In genomic region chr10:22087365-22087738, GRCh38 we compare ENCODE assay signal across 20 cellular contexts.
A peak's percentile ranks its signal among the peaks of the same experiment; 100 is the strongest.
DNase-seq lines count a peak whose midpoint lies in the region; ATAC-seq, FAIRE-seq and TF ChIP-seq lines count a peak whose summit lies in the region.
"Had no signal": no experiment of that assay in that cellular context is flagged by ENCODE, and none has a peak within 500 bp of the region (broad histone marks: within the 10 kb centered on the region; RNA-seq: fewer than 3 reads in every experiment).

No MANE protein-coding gene starts in this region.

- H4K20me1 ChIP-seq in H1 (replicated peaks in 1 of 2; ENCODE audit: control insufficient read depth in 1 of 2, insufficient read depth in 2 of 2, low read length in 2 of 2): no peaks in the 10 kb centered on the region

- H3K79me1 ChIP-seq in H1 (ENCODE audit: low read depth, low read length): no peaks in the 10 kb centered on the region

- H3K14ac ChIP-seq in H1 (ENCODE audit: insufficient read length): no peak overlapping the region

- ATAC-seq in Right ventricle myocardium inferior: no peak
- no peak for ATAC-seq in psoas muscle
- ATAC-seq: stimulated activated naive CD8-positive, alpha-beta T cell treated with anti-CD3 and anti-CD28 coated beads, Interleukin-15, amount 100 ng/mL, for 72 hours had no signal

- H3K36me3 ChIP-seq in right atrium auricular region (no peaks in the 10 kb centered on the region), H1 (ENCODE audit: control insufficient read depth in 2 of 4, insufficient read depth in 4 of 4, low read length in 3 of 4) (no peaks in the 10 kb centered on the region), psoas muscle (ENCODE audit: insufficient read depth in 1 of 2, low read depth in 1 of 2) (no peaks in the 10 kb centered on the region), ascending aorta (no peaks in the 10 kb centered on the region)
- H3K36me3 ChIP-seq: adrenal gland, heart left ventricle had no signal

- no peak overlapping the region for H2BK5ac ChIP-seq in H1 (ENCODE audit: low read depth, low read length)

- no peak for TF ChIP-seq EP300 in H1 (IDR thresholded peaks at IDR 0.05; ENCODE audit: borderline replicate concordance in 1 of 2, low read depth in 2 of 2, low read length in 2 of 2)

- TF ChIP-seq CTCF in right atrium auricular region (IDR thresholded peaks at IDR 0.05) (no peak), H1 (IDR thresholded peaks at IDR 0.05; ENCODE audit: control extremely low read depth in 1 of 3, insufficient read depth in 1 of 3, low read depth in 1 of 3, low read length in 3 of 3) (no peak), psoas muscle (IDR thresholded peaks at IDR 0.05) (no peak), ascending aorta (IDR thresholded peaks at IDR 0.05) (no peak)

- no peak overlapping the region for H3K4me2 ChIP-seq in H1 (ENCODE audit: insufficient read depth in 1 of 2, low read depth in 2 of 2, low read length in 2 of 2)

- no peak overlapping the region for H4K8ac ChIP-seq in H1 (ENCODE audit: extremely low read depth, insufficient read depth, low read length)

- H3K23me2 ChIP-seq in H1 (ENCODE audit: low read depth, low read length): no peaks in the 10 kb centered on the region

- H2AFZ ChIP-seq in H1 (ENCODE audit: low read length): peak overlapping the region; percentile 76; the same call in 1 of the 2 replicates

- H3K56ac ChIP-seq in H1 (replicated peaks; ENCODE audit: insufficient read length, low read depth, low read length): no peak overlapping the region

- H4K91ac ChIP-seq in H1 (replicated peaks; ENCODE audit: insufficient read length, low read length): no peak overlapping the region

- H3K27me3 ChIP-seq in right atrium auricular region (no peaks in the 10 kb centered on the region), H1 (replicated peaks in 1 of 4; ENCODE audit: control insufficient read depth in 3 of 4, extremely low read depth in 1 of 4, insufficient read depth in 3 of 4, low read length in 3 of 4) (no peaks in the 10 kb centered on the region), psoas muscle (ENCODE audit: insufficient read depth in 3 of 3, low read length in 2 of 3) (no peaks in the 10 kb centered on the region), ascending aorta (no peaks in the 10 kb centered on the region)
- H3K27me3 ChIP-seq: adrenal gland, heart left ventricle had no signal

- intact Hi-C loops in Right ventricle myocardium inferior (cut with DNase I): no loop called here
- intact Hi-C loops in psoas muscle (cut with DNase I): no loop called here
- intact Hi-C loops in ascending aorta (cut with DNase I): no loop called here

- no peak overlapping the region; the same call in 1 of the 2 replicates for H3K18ac ChIP-seq in H1 (ENCODE audit: extremely low read depth, low read length)

- TF ChIP-seq RAD21 in H1 (IDR thresholded peaks at IDR 0.05 in 1 of 2, conservative IDR thresholded peaks at IDR 0.05 in 1 of 2; ENCODE audit: low read depth in 2 of 2, low read length in 2 of 2): no peak

- TF ChIP-seq POLR2A in H1 (IDR thresholded peaks at IDR 0.05; ENCODE audit: control extremely low read depth in 1 of 2, low read depth in 2 of 2, low read length in 2 of 2): no peak

- no peak overlapping the region for H2BK15ac ChIP-seq in H1 (ENCODE audit: low read length)

- H3K4me1 ChIP-seq in right atrium auricular region: peaks cover 0 to 6% of the 10 kb centered on the region in 2 donors
- peaks cover 0 to 8% (median 1%) of the 10 kb centered on the region in 4 experiments; a peak in 4 of 7 replicates for H3K4me1 ChIP-seq in H1 (replicated peaks in 1 of 4; ENCODE audit: control insufficient read depth in 3 of 4, insufficient read depth in 4 of 4, low read length in 3 of 4)
- H3K4me1 ChIP-seq in psoas muscle: peaks cover 8% of the 10 kb centered on the region
- H3K4me1 ChIP-seq in ascending aorta: no peaks in the 10 kb centered on the region
- H3K4me1 ChIP-seq: adrenal gland had no signal

- no peak overlapping the region for H3K4ac ChIP-seq in H1 (replicated peaks; ENCODE audit: insufficient read length, low read depth, low read length)

- H4K5ac ChIP-seq in H1 (ENCODE audit: insufficient read length, low read depth, low read length): no peak overlapping the region

- no peak overlapping the region for H3K4me3 ChIP-seq in right atrium auricular region
- H3K4me3 ChIP-seq in H1 (ENCODE audit: extremely low read depth in 1 of 4, insufficient read depth in 2 of 4, low read depth in 3 of 4, low read length in 4 of 4): no peak overlapping the region
- peak overlapping the region; percentile 41 for H3K4me3 ChIP-seq in psoas muscle
- H3K4me3 ChIP-seq in ascending aorta: no peak overlapping the region
- H3K4me3 ChIP-seq: adrenal gland had no signal

- no peak for FAIRE-seq in H1 (lab: Jason Lieb, UNC)

- CTCF ChIA-PET in H1 (lab: Charles Lee; ENCODE audit: partially characterized antibody): interaction anchor here (1.5 kb wide), 1 partner anchor 16 kb away, joined by 5 read pairs; no protein-coding TSS in a partner anchor

- no peak overlapping the region for H3K9ac ChIP-seq in H1 (replicated peaks in 1 of 4; ENCODE audit: extremely low read depth in 1 of 4, low read depth in 3 of 4, low read length in 3 of 4)

- H3K9me3 ChIP-seq in right atrium auricular region (no peaks in the 10 kb centered on the region), H1 (ENCODE audit: insufficient read depth in 2 of 2, low read depth in 1 of 2, low read length in 1 of 2) (no peaks in the 10 kb centered on the region), psoas muscle (no peaks in the 10 kb centered on the region), ascending aorta (no peaks in the 10 kb centered on the region)
- H3K9me3 ChIP-seq: adrenal gland, heart left ventricle had no signal

- no peaks in the 10 kb centered on the region for H3K79me2 ChIP-seq in H1 (ENCODE audit: control insufficient read depth in 1 of 2, insufficient read depth in 2 of 2, low read length in 2 of 2)

- H3K27ac ChIP-seq in right atrium auricular region (peak overlapping the region; percentile 33 to 67), H1 (ENCODE audit: low read depth, low read length) (no peak overlapping the region), psoas muscle (no peak overlapping the region), ascending aorta (no peak overlapping the region)
- H3K27ac ChIP-seq: adrenal gland had no signal

- no peak overlapping the region for H2BK120ac ChIP-seq in H1 (replicated peaks; ENCODE audit: low read depth, low read length)

- H3K23ac ChIP-seq in H1 (ENCODE audit: insufficient read length): no peak overlapping the region

- no peak overlapping the region for H2BK12ac ChIP-seq in H1 (ENCODE audit: low read depth, low read length)

- whole genome bisulfite sequencing in H1 (ENCODE audit: extremely low coverage in 1 of 2, insufficient coverage in 1 of 2, insufficient read length in 1 of 2, insufficient replicate concordance in 2 of 2, low coverage in 1 of 2, low lambda C conversion rate in 2 of 2, missing lambda C conversion rate in 1 of 2), 2 experiments: 64% methylated on average over 2 of the region's 2 CpGs; no CpG with 5 or more reads in 1 of the 2 experiments
- 50 to 61% (median 53%) methylated on average over 2 of the region's 2 CpGs for WGBS in psoas muscle, 3 donors

- H2BK20ac ChIP-seq in H1 (ENCODE audit: low read length): no peak overlapping the region

- DNase-seq in right atrium auricular region (ENCODE audit: low spot score) (no peak), Right ventricle myocardium inferior (ENCODE audit: missing footprints) (no peak), H1 (ENCODE audit: low read depth in 1 of 2, low spot score in 2 of 2) (no peak), psoas muscle (no peak), GOT3 (lab: John Stamatoyannopoulos, UW) (no peak), ascending aorta (ENCODE audit: low spot score in 2 of 2) (no peak), 8988T (no peak)
- no peak for DNase-seq in stimulated activated CD4-positive, alpha-beta T cell treated with anti-CD3 and anti-CD28 coated beads, Interleukin-4, amount 100 ng/mL, for 1 hour
- DNase-seq: activated CD4-positive, alpha-beta T cell treated with anti-CD3 and anti-CD28 coated beads, Interleukin-2, amount 50 U/mL, for 4 hours; activated effector memory CD4-positive, alpha-beta T cell treated with anti-CD3 and anti-CD28 coated beads, Interleukin-2, amount 50 U/mL, for 16 hours; CD4-positive, CD25-positive, alpha-beta regulatory T cell; immature natural killer cell; KBM-7; NCI-H187 treated with DMSO at 0.1 percent for 48 hours; NCI-H2227 treated with DMSO at 0.1 percent for 48 hours; stimulated activated CD4-positive, alpha-beta T cell treated with anti-CD3 and anti-CD28 coated beads, Interleukin-2, amount 100 ng/mL, for 48 hours; stimulated activated naive CD8-positive, alpha-beta T cell treated with anti-CD3 and anti-CD28 coated beads, Interleukin-15, amount 100 ng/mL, for 72 hours; T-helper 2 cell had no signal

- no peak overlapping the region for H2AK5ac ChIP-seq in H1 (ENCODE audit: low read depth, low read length)

- POLR2A ChIA-PET in H1 (lab: Charles Lee; ENCODE audit: partially characterized antibody): no interaction called here

TF ChIP-seq in H1, 55 proteins besides CTCF, POLR2A, EP300 and RAD21:
- TF ChIP-seq NANOG (IDR thresholded peaks at IDR 0.05; ENCODE audit: insufficient read depth, low read depth, low read length, poor library complexity, severe bottlenecking): no peak
- no peak for TF ChIP-seq CBX5 (IDR thresholded peaks at IDR 0.05; ENCODE audit: low read depth, low read length)
- TF ChIP-seq SIRT6 (IDR thresholded peaks at IDR 0.05; ENCODE audit: low read length): no peak
- no peak for TF ChIP-seq SAP30 (IDR thresholded peaks at IDR 0.05; ENCODE audit: insufficient read depth, insufficient replicate concordance, low read length)
- no peak for TF ChIP-seq PHF8 (conservative IDR thresholded peaks at IDR 0.05; ENCODE audit: low read depth, low read length)

Comparison
In these comparisons a context has a peak if more than half of its experiments do, and no peak if none do; other contexts are left out.
1. H3K27ac ChIP-seq: peak in right atrium auricular region (2 of 2); none in H1 (single experiment), psoas muscle (single experiment) and ascending aorta (0 of 2).